ENCODE assay signal across 21 cellular contexts in genomic region chr4:128428397-128428796, GRCh38.
DNase-seq lines count a peak whose midpoint lies in the region; ATAC-seq and TF ChIP-seq lines count a peak whose summit lies in the region.
"Had no signal": no experiment of that assay in that cellular context is flagged by ENCODE, and none has a peak within 500 bp of the region (broad histone marks: within the 10 kb centered on the region; RNA-seq: fewer than 3 reads in every experiment).

No MANE protein-coding gene starts in this region.

- H3K4me3 ChIP-seq in GM06990 (replicated peaks; ENCODE audit: low read depth, low read length) = peak overlapping the region; percentile 49
- no peak overlapping the region for H3K4me3 ChIP-seq in Panc1 (ENCODE audit: low read depth in 2 of 2, low read length in 2 of 2)
- H3K4me3 ChIP-seq: esophagus muscularis mucosa, prostate gland, tibial nerve had no signal

- no peaks in the 10 kb centered on the region; the same call in 1 of the 2 replicates for H3K4me1 ChIP-seq in Panc1 (ENCODE audit: control insufficient read depth, insufficient read depth, low read length)
- H3K4me1 ChIP-seq: prostate gland had no signal

- BruUV-seq in Panc1 (replicated peaks; lab: Mats Ljungman, UMichigan) = no TSS peak

- POLR2A ChIA-PET in Panc1 (lab: Charles Lee) = no interaction called here

- H3K4me1 Mint-ChIP-seq in osteocyte (ENCODE audit: unreplicated experiment) = peaks cover 6% of the 10 kb centered on the region
- H3K4me1 Mint-ChIP-seq: central memory CD8-positive, alpha-beta T cell; neural crest cell had no signal

- H3K36me3 ChIP-seq in GM06990 (ENCODE audit: control insufficient read depth, insufficient read depth, low read length) = no peaks in the 10 kb centered on the region
- H3K36me3 ChIP-seq in Panc1 (ENCODE audit: control insufficient read depth, insufficient read depth, low read length) = no peaks in the 10 kb centered on the region
- H3K36me3 ChIP-seq: esophagus muscularis mucosa, prostate gland, tibial nerve had no signal

- TF ChIP-seq CTCF in GM06990 (IDR thresholded peaks at IDR 0.05; ENCODE audit: insufficient read depth, low read length, poor library complexity, severe bottlenecking) = no peak
- no peak for TF ChIP-seq CTCF in Panc1 (IDR thresholded peaks at IDR 0.05)
- TF ChIP-seq CTCF in osteocyte (IDR thresholded peaks at IDR 0.05) = no peak

- H3K27me3 Mint-ChIP-seq in osteocyte (ENCODE audit: unreplicated experiment) = no peaks in the 10 kb centered on the region
- H3K27me3 Mint-ChIP-seq: activated CD8-positive, alpha-beta T cell treated with anti-CD3 and anti-CD28 coated beads for 36 hours; activated T-cell treated with anti-CD3 and anti-CD28 coated beads, Interleukin-2, amount 50 U/mL, for 24 hours had no signal

- DNase-seq in GM06990 (ENCODE audit: extremely low read depth, insufficient read length) (no peak), Panc1 (ENCODE audit: low read depth, low spot score) (no peak), epithelial cell of prostate (ENCODE audit: low read depth, low spot score) (no peak), osteocyte (ENCODE audit: extremely low spot score, unreplicated experiment) (no peak), NCI-H510A (lab: John Stamatoyannopoulos, UW) (no peak), A172 (ENCODE audit: low spot score) (no peak)
- no peak for DNase-seq in activated T-cell treated with anti-CD3 and anti-CD28 coated beads, Interleukin-2, amount 50 U/mL, for 1 hour
- DNase-seq: activated CD8-positive, alpha-beta T cell treated with anti-CD3 and anti-CD28 coated beads for 36 hours; activated naive CD4-positive, alpha-beta T cell treated with Interleukin-2 at 50 U/mL for 16 hours; activated T-cell treated with anti-CD3 and anti-CD28 coated beads, Interleukin-2, amount 50 U/mL, for 24 hours; amygdala; KG1; NCI-H1092; stimulated activated CD4-positive, alpha-beta T cell treated with anti-CD3 and anti-CD28 coated beads, Interleukin-2, amount 100 ng/mL, for 24 hours; stimulated activated naive CD4-positive, alpha-beta T cell treated with Interleukin-2 at 50 U/mL for 16 hours had no signal

- H3K36me3 Mint-ChIP-seq in osteocyte (ENCODE audit: unreplicated experiment) = peaks cover 4% of the 10 kb centered on the region

- no peak overlapping the region for H3K4me3 Mint-ChIP-seq in osteocyte (ENCODE audit: unreplicated experiment)
- H3K4me3 Mint-ChIP-seq: activated CD8-positive, alpha-beta T cell treated with anti-CD3 and anti-CD28 coated beads for 36 hours; activated T-cell treated with anti-CD3 and anti-CD28 coated beads, Interleukin-2, amount 50 U/mL, for 24 hours; central memory CD8-positive, alpha-beta T cell; neural crest cell had no signal

- H3K9me3 ChIP-seq in Panc1 (ENCODE audit: control insufficient read depth, insufficient read depth, low read depth, low read length) = no peaks in the 10 kb centered on the region
- H3K9me3 ChIP-seq: esophagus muscularis mucosa, prostate gland had no signal

- peak overlapping the region; percentile 4 for H3K27ac Mint-ChIP-seq in osteocyte (ENCODE audit: unreplicated experiment)
- H3K27ac Mint-ChIP-seq: activated CD8-positive, alpha-beta T cell treated with anti-CD3 and anti-CD28 coated beads for 36 hours; activated T-cell treated with anti-CD3 and anti-CD28 coated beads, Interleukin-2, amount 50 U/mL, for 24 hours had no signal

- in situ Hi-C loops in Panc1 (cut with HindIII; ENCODE audit: low pct_unique_long_range_greater_than_20kb, low sequenced_read_pairs) = no loop called here

- CTCF ChIA-PET in Panc1 (lab: Charles Lee) = no interaction called here

- H3K27ac ChIP-seq in Panc1 (ENCODE audit: low read length) = peak overlapping the region; percentile 63; the same call in 1 of the 2 replicates
- H3K27ac ChIP-seq in epithelial cell of prostate = peak overlapping the region; percentile 35
- H3K27ac ChIP-seq: esophagus muscularis mucosa, prostate gland, tibial nerve had no signal

- H3K27me3 ChIP-seq in GM06990 (replicated peaks; ENCODE audit: control insufficient read depth, insufficient read depth, low read length) (no peaks in the 10 kb centered on the region), Panc1 (ENCODE audit: control insufficient read depth, insufficient read depth, low read length) (no peaks in the 10 kb centered on the region)
- H3K27me3 ChIP-seq: esophagus muscularis mucosa, tibial nerve had no signal

- H3K9me3 Mint-ChIP-seq in osteocyte (ENCODE audit: unreplicated experiment) = peaks cover 9% of the 10 kb centered on the region
- H3K9me3 Mint-ChIP-seq: central memory CD8-positive, alpha-beta T cell had no signal

- ATAC-seq in Panc1 = no peak
- no peak for ATAC-seq in HG02870 (IDR thresholded peaks at IDR 0.05; ENCODE audit: unreplicated experiment)
- ATAC-seq: activated CD8-positive, alpha-beta T cell treated with anti-CD3 and anti-CD28 coated beads for 36 hours had no signal

- intact Hi-C loops in Panc1 (cut with micrococcal nuclease; ENCODE audit: unreplicated experiment) = no loop called here
